1 cellular context compared by ENCODE assay signal in genomic region chr4:98491862-98492554, GRCh38.
TF ChIP-seq lines count a peak whose summit lies in the region.

No MANE protein-coding gene starts in this region.

TF ChIP-seq in K562, 482 proteins besides CTCF, POLR2A, EP300 and RAD21 (continued from another document):
- no peak for TF ChIP-seq ARID4B (CRISPR knock-in tag; IDR thresholded peaks at IDR 0.05)
